ENCODE assay signal across 8 cellular contexts in genomic region chr14:103629503-103630121, GRCh38. TPM values are rescaled to one million over a fixed set of nuclear protein-coding genes. Genes with fewer than 3 reads are reported as not detected.
DNase-seq lines count a peak whose midpoint lies in the region; ATAC-seq and TF ChIP-seq lines count a peak whose summit lies in the region.

No MANE protein-coding gene starts in this region.

- H3K4me2 ChIP-seq in OCI-LY3 (ENCODE audit: low read length): peak overlapping the region; percentile 93

- peaks cover 28% of the 10 kb centered on the region for H4K20me1 ChIP-seq in OCI-LY3 (ENCODE audit: insufficient read depth, low read length)

- peak overlapping the region; percentile 79 for H3K4me3 ChIP-seq in OCI-LY3 (ENCODE audit: low read length)
- H3K4me3 ChIP-seq in left ventricle myocardium inferior: peak overlapping the region; percentile 97

- ATAC-seq in HG02571 (IDR thresholded peaks at IDR 0.05; ENCODE audit: unreplicated experiment): peak; percentile 31
- ATAC-seq in activated naive CD8-positive, alpha-beta T cell treated with anti-CD3 and anti-CD28 coated beads, Interleukin-2, amount 50 U/mL, for 24 hours: peak; percentile 56
- no peak for ATAC-seq in HG03135 (IDR thresholded peaks at IDR 0.05; ENCODE audit: unreplicated experiment)

- no peaks in the 10 kb centered on the region for H3K27me3 ChIP-seq in OCI-LY3 (ENCODE audit: low read depth, low read length)
- H3K27me3 ChIP-seq in left ventricle myocardium inferior (ENCODE audit: low read depth): no peaks in the 10 kb centered on the region

- peak; percentile 28 for DNase-seq in DMS79 treated with DMSO at 0.1 percent for 48 hours (lab: John Stamatoyannopoulos, UW)
- no peak for DNase-seq in DMS79 (lab: John Stamatoyannopoulos, UW)
- peak; percentile 62 for DNase-seq in activated naive CD8-positive, alpha-beta T cell treated with anti-CD3 and anti-CD28 coated beads, Interleukin-2, amount 50 U/mL, for 24 hours
- DNase-seq in left ventricle myocardium inferior: peak; percentile 70
- DNase-seq in progenitor cell of endocrine pancreas (ENCODE audit: low spot score, unreplicated experiment): peak; percentile 24

- peak overlapping the region; percentile 89 for H3K4me3 Mint-ChIP-seq in activated naive CD8-positive, alpha-beta T cell treated with anti-CD3 and anti-CD28 coated beads, Interleukin-2, amount 50 U/mL, for 24 hours
- peak overlapping the region; percentile 82 for H3K4me3 Mint-ChIP-seq in progenitor cell of endocrine pancreas (ENCODE audit: low read depth)

- H3K36me3 ChIP-seq in OCI-LY3 (replicated peaks; ENCODE audit: low read depth, low read length) (no peaks in the 10 kb centered on the region), left ventricle myocardium inferior (peaks cover 4% of the 10 kb centered on the region)

- peak overlapping the region; percentile 88 for H3K9ac ChIP-seq in OCI-LY3 (ENCODE audit: low read length)

- H3K9me3 Mint-ChIP-seq in activated naive CD8-positive, alpha-beta T cell treated with anti-CD3 and anti-CD28 coated beads, Interleukin-2, amount 50 U/mL, for 24 hours: no peaks in the 10 kb centered on the region
- no peaks in the 10 kb centered on the region for H3K9me3 Mint-ChIP-seq in progenitor cell of endocrine pancreas (ENCODE audit: low read depth)

- no peaks in the 10 kb centered on the region for H3K27me3 Mint-ChIP-seq in activated naive CD8-positive, alpha-beta T cell treated with anti-CD3 and anti-CD28 coated beads, Interleukin-2, amount 50 U/mL, for 24 hours
- H3K27me3 Mint-ChIP-seq in progenitor cell of endocrine pancreas: peaks cover 4% of the 10 kb centered on the region

- H3K4me1 ChIP-seq in OCI-LY3 (ENCODE audit: low read length) (peaks cover 31% of the 10 kb centered on the region), left ventricle myocardium inferior (peaks cover 86% of the 10 kb centered on the region)

- H3K27ac Mint-ChIP-seq in activated naive CD8-positive, alpha-beta T cell treated with anti-CD3 and anti-CD28 coated beads, Interleukin-2, amount 50 U/mL, for 24 hours: peak overlapping the region; percentile 64
- H3K27ac Mint-ChIP-seq in progenitor cell of endocrine pancreas: peak overlapping the region; percentile 65

- H3K4me1 Mint-ChIP-seq in activated naive CD8-positive, alpha-beta T cell treated with anti-CD3 and anti-CD28 coated beads, Interleukin-2, amount 50 U/mL, for 24 hours: peaks cover 50% of the 10 kb centered on the region
- H3K4me1 Mint-ChIP-seq in progenitor cell of endocrine pancreas (ENCODE audit: low read depth): peaks cover 8% of the 10 kb centered on the region

- peaks cover 52% of the 10 kb centered on the region for H3K79me2 ChIP-seq in OCI-LY3 (ENCODE audit: low read length)

- no peaks in the 10 kb centered on the region for H3K9me3 ChIP-seq in OCI-LY3 (ENCODE audit: insufficient read depth, low read length)
- H3K9me3 ChIP-seq in left ventricle myocardium inferior (replicated peaks): no peaks in the 10 kb centered on the region

- H3K27ac ChIP-seq in OCI-LY3 (ENCODE audit: low read length) (peak overlapping the region; percentile 46), left ventricle myocardium inferior (replicated peaks) (peak overlapping the region; percentile 100)

- peaks cover 10% of the 10 kb centered on the region for H3K36me3 Mint-ChIP-seq in activated naive CD8-positive, alpha-beta T cell treated with anti-CD3 and anti-CD28 coated beads, Interleukin-2, amount 50 U/mL, for 24 hours (ENCODE audit: low read depth)
- peaks cover 3% of the 10 kb centered on the region for H3K36me3 Mint-ChIP-seq in progenitor cell of endocrine pancreas (ENCODE audit: insufficient read depth)

- intact Hi-C loops in left ventricle myocardium inferior (cut with micrococcal nuclease): no loop called here

- TF ChIP-seq CTCF in OCI-LY3 (IDR thresholded peaks at IDR 0.05; ENCODE audit: low read depth, low read length) (no peak), left ventricle myocardium inferior (IDR thresholded peaks at IDR 0.05; ENCODE audit: borderline replicate concordance) (no peak), progenitor cell of endocrine pancreas (IDR thresholded peaks at IDR 0.05; ENCODE audit: unreplicated experiment) (no peak)

- H2AFZ ChIP-seq in OCI-LY3 (ENCODE audit: low read depth, low read length): no peak overlapping the region

RNA-seq across cellular contexts. Expression of gene KLC1, which starts 0.6 kb away (rescaled TPM):
- total RNA-seq in left ventricle myocardium inferior: 137 TPM
- total RNA-seq in progenitor cell of endocrine pancreas: 178 and 180 TPM in 2 replicates
